ENCODE assay signal across 23 cellular contexts in genomic region chr10:43114031-43114742, GRCh38. TPM values are rescaled to one million over a fixed set of nuclear protein-coding genes. Genes with fewer than 3 reads are reported as not detected.
"Had no signal": no experiment of that assay in that cellular context is flagged by ENCODE, and none has a peak within 500 bp of the region (broad histone marks: within the 10 kb centered on the region; RNA-seq: fewer than 3 reads in every experiment).

No MANE protein-coding gene starts in this region.

- H3K27me3 ChIP-seq: adrenal gland, gastroesophageal sphincter, heart left ventricle, neural progenitor cell, thyroid gland had no signal

- H3K9me3 ChIP-seq: adrenal gland, gastroesophageal sphincter, heart left ventricle, thyroid gland had no signal

- H3K36me3 ChIP-seq: adrenal gland, gastroesophageal sphincter, heart left ventricle, neural progenitor cell, thyroid gland had no signal

- H3K27me3 Mint-ChIP-seq: activated B cell treated with CpG ODN at 0.5 μM for 24 hours; activated CD4-positive, alpha-beta T cell treated with anti-CD3 and anti-CD28 coated beads for 36 hours; naive thymus-derived CD8-positive, alpha-beta T cell; stimulated activated naive CD8-positive, alpha-beta T cell treated with anti-CD3 and anti-CD28 coated beads, Interleukin-15, Interleukin-2, amounts not matched to agents 100 ng/mL and 50 ng/mL, for 24 hours had no signal

- H3K4me3 ChIP-seq: adrenal gland, gastroesophageal sphincter, heart left ventricle, neural progenitor cell, thyroid gland had no signal

- H3K36me3 Mint-ChIP-seq: naive thymus-derived CD8-positive, alpha-beta T cell; neural progenitor cell had no signal

- H3K9me3 Mint-ChIP-seq: activated B cell treated with CpG ODN at 0.5 μM for 24 hours; naive thymus-derived CD8-positive, alpha-beta T cell; neural progenitor cell; stimulated activated naive CD8-positive, alpha-beta T cell treated with anti-CD3 and anti-CD28 coated beads, Interleukin-15, Interleukin-2, amounts not matched to agents 100 ng/mL and 50 ng/mL, for 24 hours; T-helper 1 cell treated with Interleukin-12 subunit alpha and Interleukin-12 subunit beta and Interleukin-4 antibody, amounts not matched to agents 30 μg/mL and 1 μg/mL, for 36 hours had no signal

- H3K4me1 Mint-ChIP-seq: activated CD4-positive, alpha-beta T cell treated with anti-CD3 and anti-CD28 coated beads for 36 hours; neural progenitor cell had no signal

- H3K4me1 ChIP-seq: adrenal gland, gastroesophageal sphincter, neural progenitor cell, thyroid gland had no signal

- ATAC-seq: activated CD4-positive, alpha-beta T cell treated with anti-CD3 and anti-CD28 coated beads for 36 hours; gastroesophageal sphincter; heart left ventricle; left cardiac atrium; naive thymus-derived CD8-positive, alpha-beta T cell had no signal

- DNase-seq: activated B cell treated with CpG ODN at 0.5 μM for 24 hours; activated CD4-positive, alpha-beta T cell treated with anti-CD3 and anti-CD28 coated beads for 36 hours; activated CD4-positive, alpha-beta T cell treated with anti-CD3 and anti-CD28 coated beads, Interleukin-2, amount 50 U/mL, for 4 hours; activated naive CD4-positive, alpha-beta T cell treated with Interleukin-2 at 50 U/mL for 16 hours; activated T-cell treated with anti-CD3 and anti-CD28 coated beads, Interleukin-2, amount 50 U/mL, for 48 hours; adrenal gland; cerebellar nuclear complex; cortex of kidney; islet precursor cell; left cardiac atrium; retina; stimulated activated CD4-positive, alpha-beta T cell treated with anti-CD3 and anti-CD28 coated beads, Interleukin-4, amount 100 ng/mL, for 1 hour; substantia nigra; T1000; thyroid gland had no signal

- H3K4me3 Mint-ChIP-seq: activated B cell treated with CpG ODN at 0.5 μM for 24 hours; activated CD4-positive, alpha-beta T cell treated with anti-CD3 and anti-CD28 coated beads for 36 hours; naive thymus-derived CD8-positive, alpha-beta T cell; neural progenitor cell; stimulated activated naive CD8-positive, alpha-beta T cell treated with anti-CD3 and anti-CD28 coated beads, Interleukin-15, Interleukin-2, amounts not matched to agents 100 ng/mL and 50 ng/mL, for 24 hours; T-helper 1 cell treated with Interleukin-12 subunit alpha and Interleukin-12 subunit beta and Interleukin-4 antibody, amounts not matched to agents 30 μg/mL and 1 μg/mL, for 36 hours had no signal

- H3K27ac ChIP-seq: adrenal gland, epithelial cell of prostate, gastroesophageal sphincter, heart left ventricle, neural progenitor cell, thyroid gland had no signal

- H3K27ac Mint-ChIP-seq: activated B cell treated with CpG ODN at 0.5 μM for 24 hours; activated CD4-positive, alpha-beta T cell treated with anti-CD3 and anti-CD28 coated beads for 36 hours; naive thymus-derived CD8-positive, alpha-beta T cell; neural progenitor cell; progenitor cell of endocrine pancreas; stimulated activated naive CD8-positive, alpha-beta T cell treated with anti-CD3 and anti-CD28 coated beads, Interleukin-15, Interleukin-2, amounts not matched to agents 100 ng/mL and 50 ng/mL, for 24 hours had no signal

RNA-seq across cellular contexts. Expression of gene RET, which starts 37.3 kb away (rescaled TPM):
- total RNA-seq: activated B cell treated with CpG ODN at 0.5 μM for 24 hours; naive thymus-derived CD8-positive, alpha-beta T cell had no signal
